8 cellular contexts compared by ENCODE assay signal in genomic region chr7:2018786-2019692, GRCh38.
DNase-seq lines count a peak whose midpoint lies in the region; ATAC-seq and TF ChIP-seq lines count a peak whose summit lies in the region.

No MANE protein-coding gene starts in this region.

- intact Hi-C loops in posterior cingulate gyrus (cut with DNase I), result no loop called here

- H3K27ac ChIP-seq in SK-N-SH (ENCODE audit: low read depth in 2 of 2, low read length in 1 of 2) (peak overlapping the region in 1 of 2 experiments; percentile 83; a peak in 3 of 4 replicates), foreskin keratinocyte (peak overlapping the region; percentile 65)

- WGBS in SK-N-SH (ENCODE audit: low lambda C conversion rate), result 81% methylated on average over 26 of the region's 32 CpGs

- peak; percentile 43 for DNase-seq in SK-N-SH
- DNase-seq in foreskin keratinocyte, result peak in 1 of 2 donors; percentile 38
- peak in 7 of 10 donors; percentile 23 to 93 (median 48) for DNase-seq in posterior cingulate gyrus
- DNase-seq in OCI-M2 (lab: John Stamatoyannopoulos, UW; ENCODE audit: unreplicated experiment), result no peak
- DNase-seq in 8988T, result no peak
- no peak for DNase-seq in stimulated activated CD4-positive, alpha-beta T cell treated with anti-CD3 and anti-CD28 coated beads, Interleukin-4, amount 100 ng/mL, for 4 hours

- H3K36me3 ChIP-seq in SK-N-SH (replicated peaks in 1 of 2; ENCODE audit: control insufficient read depth in 1 of 2, insufficient read depth in 2 of 2, low read length in 1 of 2), result peaks cover 0 to under 1% of the 10 kb centered on the region in 2 experiments

- H3K9me2 ChIP-seq in SK-N-SH, result no peaks in the 10 kb centered on the region

- no peak overlapping the region for H2AFZ ChIP-seq in SK-N-SH (ENCODE audit: low read depth)

- H3K4me1 ChIP-seq in SK-N-SH (ENCODE audit: control insufficient read depth in 1 of 2, insufficient read depth in 2 of 2, low read depth in 1 of 2, low read length in 1 of 2) (peaks cover 22 to 39% of the 10 kb centered on the region in 2 experiments; a peak in 3 of 4 replicates), foreskin keratinocyte (peaks cover 13% of the 10 kb centered on the region)

- peak overlapping the region; percentile 63 for H3K4me2 ChIP-seq in SK-N-SH

- TF ChIP-seq CTCF in SK-N-SH (IDR thresholded peaks at IDR 0.05), result no peak
- TF ChIP-seq CTCF in foreskin keratinocyte (conservative IDR thresholded peaks at IDR 0.05), result no peak

- H3K9me3 ChIP-seq in SK-N-SH, result peaks cover 2% of the 10 kb centered on the region; the same call in 1 of the 2 replicates

- CTCF ChIA-PET in SK-N-SH (lab: Yijun Ruan, JAX), result no interaction called here

- peaks cover 11% of the 10 kb centered on the region; the same call in 1 of the 2 replicates for H3K79me2 ChIP-seq in SK-N-SH (ENCODE audit: insufficient read depth)

- no peak for TF ChIP-seq EP300 in SK-N-SH (IDR thresholded peaks at IDR 0.05; ENCODE audit: borderline replicate concordance in 1 of 2, low read depth in 1 of 2, low read length in 1 of 2)

- peak; percentile 13 for ATAC-seq in GM19438 (IDR thresholded peaks at IDR 0.05; ENCODE audit: low read depth, unreplicated experiment)
- peak; percentile 66 for ATAC-seq in foreskin keratinocyte
- ATAC-seq in HG03457 (IDR thresholded peaks at IDR 0.05; ENCODE audit: unreplicated experiment), result no peak

- POLR2A ChIA-PET in SK-N-SH (lab: Yijun Ruan, JAX), result no interaction called here

- H3F3A ChIP-seq in SK-N-SH (replicated peaks; ENCODE audit: insufficient read depth), result peaks cover 4% of the 10 kb centered on the region

- H3K27me3 ChIP-seq in SK-N-SH (ENCODE audit: insufficient read depth) (no peaks in the 10 kb centered on the region), foreskin keratinocyte (no peaks in the 10 kb centered on the region)

- peak overlapping the region; percentile 52; the same call in 1 of the 2 replicates for H3K9ac ChIP-seq in SK-N-SH

- H4K20me1 ChIP-seq in SK-N-SH (ENCODE audit: insufficient read depth), result no peaks in the 10 kb centered on the region

- H3K4me3 ChIP-seq in SK-N-SH (ENCODE audit: low read depth in 2 of 2, low read length in 1 of 2), result no peak overlapping the region

- no peak for TF ChIP-seq RAD21 in SK-N-SH (IDR thresholded peaks at IDR 0.05; ENCODE audit: low read length)

TF ChIP-seq in SK-N-SH, 30 proteins besides CTCF, POLR2A, EP300 and RAD21:
- TF ChIP-seq GATA2 (CRISPR knock-in tag; IDR thresholded peaks at IDR 0.05) (no peak), PBX3 (IDR thresholded peaks at IDR 0.05) (no peak), MAX (IDR thresholded peaks at IDR 0.05; ENCODE audit: low read depth) (0 out of 2 replicates have a peak, but pooled peaks have one; percentile 40), TCF12 (IDR thresholded peaks at IDR 0.05) (peak; percentile 18; the same call in 1 of the 2 replicates), USF1 (IDR thresholded peaks at IDR 0.05; ENCODE audit: borderline replicate concordance, low read depth) (no peak), SMC3 (IDR thresholded peaks at IDR 0.05; ENCODE audit: low read depth, low read length) (no peak), JUND (IDR thresholded peaks at IDR 0.05) (no peak; the same call in 1 of the 2 replicates), FOXM1 (IDR thresholded peaks at IDR 0.05; ENCODE audit: low read depth) (no peak), NRF1 (IDR thresholded peaks at IDR 0.05; ENCODE audit: low read depth, low read length) (no peak), POLR2AphosphoS5 (IDR thresholded peaks at IDR 0.05; ENCODE audit: low read depth, low read length) (0 out of 2 replicates have a peak, but pooled peaks have one; percentile 13), ZBTB33 (IDR thresholded peaks at IDR 0.05; ENCODE audit: borderline replicate concordance, low read depth) (no peak), RFX5 (IDR thresholded peaks at IDR 0.05; ENCODE audit: low read length) (no peak), RCOR1 (IDR thresholded peaks at IDR 0.05; ENCODE audit: low read length) (no peak), YY1 (IDR thresholded peaks at IDR 0.05; ENCODE audit: low read depth) (no peak), FOSL2 (IDR thresholded peaks at IDR 0.05; ENCODE audit: borderline replicate concordance, low read depth) (no peak; the same call in 1 of the 2 replicates), TEAD4 (IDR thresholded peaks at IDR 0.05; ENCODE audit: borderline replicate concordance, insufficient read depth) (no peak), FOXJ3 (CRISPR knock-in tag; IDR thresholded peaks at IDR 0.05) (no peak), ELF1 (IDR thresholded peaks at IDR 0.05) (no peak), REST (IDR thresholded peaks at IDR 0.05; ENCODE audit: low read depth, low read length) (no peak)
- TF ChIP-seq, protein P1, sequence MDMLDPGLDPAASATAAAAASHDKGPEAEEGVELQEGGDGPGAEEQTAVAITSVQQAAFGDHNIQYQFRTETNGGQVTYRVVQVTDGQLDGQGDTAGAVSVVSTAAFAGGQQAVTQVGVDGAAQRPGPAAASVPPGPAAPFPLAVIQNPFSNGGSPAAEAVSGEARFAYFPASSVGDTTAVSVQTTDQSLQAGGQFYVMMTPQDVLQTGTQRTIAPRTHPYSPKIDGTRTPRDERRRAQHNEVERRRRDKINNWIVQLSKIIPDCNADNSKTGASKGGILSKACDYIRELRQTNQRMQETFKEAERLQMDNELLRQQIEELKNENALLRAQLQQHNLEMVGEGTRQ (IDR thresholded peaks at IDR 0.05; ENCODE audit: borderline replicate concordance, low read depth, low read length), result no peak

Comparison
In these comparisons a context has a peak if more than half of its experiments do, and no peak if none do; other contexts are left out.
1. DNase-seq: peak in SK-N-SH (single experiment) and posterior cingulate gyrus (7 of 10); none in OCI-M2 (single experiment), 8988T (single experiment) and stimulated activated CD4-positive, alpha-beta T cell treated with anti-CD3 and anti-CD28 coated beads, Interleukin-4, amount 100 ng/mL, for 4 hours (0 of 2).